8 cellular contexts compared by ENCODE assay signal in genomic region chr20:64080013-64080812, GRCh38. TPM values are rescaled to one million over a fixed set of nuclear protein-coding genes. Genes with fewer than 3 reads are reported as not detected.
DNase-seq lines count a peak whose midpoint lies in the region; TF ChIP-seq lines count a peak whose summit lies in the region.

Gene OPRL1 (plus strand): TSS chr20:64080082. CDS start chr20:64092721, 12,639 bp downstream.

- peak within 1 kb of the TSS; percentile 86 for H2AFZ ChIP-seq in parathyroid adenoma

- no peaks in the 10 kb centered on the region for H3K27me3 ChIP-seq in parathyroid adenoma (ENCODE audit: control insufficient read depth, insufficient read depth, low read length)

- peak within 1 kb of the TSS; percentile 33 for H3K27ac ChIP-seq in parathyroid adenoma

- peaks cover 25% of the 10 kb centered on the region for H3K4me1 ChIP-seq in parathyroid adenoma

- H3K4me2 ChIP-seq in parathyroid adenoma (ENCODE audit: low read length): peak within 1 kb of the TSS; percentile 96

- H3K79me2 ChIP-seq in parathyroid adenoma: no peaks in the 10 kb centered on the region

- H3K9me3 ChIP-seq in parathyroid adenoma (ENCODE audit: control insufficient read depth, low read length): no peaks in the 10 kb centered on the region

- TF ChIP-seq CTCF in fibroblast of mammary gland (conservative IDR thresholded peaks at IDR 0.05; ENCODE audit: control insufficient read depth, insufficient read depth, low read depth, low read length) (no peak), parathyroid adenoma (IDR thresholded peaks at IDR 0.05) (no peak)

- DNase-seq in NCI-H82 (lab: John Stamatoyannopoulos, UW) (peak; percentile 64), NCI-H82 treated with DMSO at 0.1 percent for 48 hours (lab: John Stamatoyannopoulos, UW; ENCODE audit: unreplicated experiment) (no peak), fibroblast of mammary gland (ENCODE audit: low read depth) (no peak), ureter (ENCODE audit: low spot score) (no peak), DMS153 (lab: John Stamatoyannopoulos, UW) (no peak), glomerular visceral epithelial cell (ENCODE audit: extremely low spot score) (no peak)
- DNase-seq in activated CD4-positive, alpha-beta T cell treated with anti-CD3 and anti-CD28 coated beads, Interleukin-2, amount 50 U/mL, for 1 hour: peak; percentile 41

- peak within 1 kb of the TSS; percentile 67 for H3K9ac ChIP-seq in parathyroid adenoma

- H3K4me3 ChIP-seq in fibroblast of mammary gland (ENCODE audit: control insufficient read depth, low read depth, low read length) (peak within 1 kb of the TSS; percentile 61), parathyroid adenoma (ENCODE audit: low read depth, low read length) (peak within 1 kb of the TSS; percentile 73)

- no peaks in the 10 kb centered on the region for H3K36me3 ChIP-seq in parathyroid adenoma (ENCODE audit: control insufficient read depth, insufficient read depth, low read length)

RNA-seq across cellular contexts. Expression of gene OPRL1, which starts in this region (rescaled TPM):
- 0.42 TPM for total RNA-seq in ureter

Comparison
In these comparisons a context has a peak if more than half of its experiments do, and no peak if none do; other contexts are left out.
1. DNase-seq: peak in NCI-H82 (single experiment) and activated CD4-positive, alpha-beta T cell treated with anti-CD3 and anti-CD28 coated beads, Interleukin-2, amount 50 U/mL, for 1 hour (single experiment); none in NCI-H82 treated with DMSO at 0.1 percent for 48 hours (single experiment), fibroblast of mammary gland (single experiment), ureter (single experiment), DMS153 (single experiment) and glomerular visceral epithelial cell (single experiment).